In the genomic region with DNA sequence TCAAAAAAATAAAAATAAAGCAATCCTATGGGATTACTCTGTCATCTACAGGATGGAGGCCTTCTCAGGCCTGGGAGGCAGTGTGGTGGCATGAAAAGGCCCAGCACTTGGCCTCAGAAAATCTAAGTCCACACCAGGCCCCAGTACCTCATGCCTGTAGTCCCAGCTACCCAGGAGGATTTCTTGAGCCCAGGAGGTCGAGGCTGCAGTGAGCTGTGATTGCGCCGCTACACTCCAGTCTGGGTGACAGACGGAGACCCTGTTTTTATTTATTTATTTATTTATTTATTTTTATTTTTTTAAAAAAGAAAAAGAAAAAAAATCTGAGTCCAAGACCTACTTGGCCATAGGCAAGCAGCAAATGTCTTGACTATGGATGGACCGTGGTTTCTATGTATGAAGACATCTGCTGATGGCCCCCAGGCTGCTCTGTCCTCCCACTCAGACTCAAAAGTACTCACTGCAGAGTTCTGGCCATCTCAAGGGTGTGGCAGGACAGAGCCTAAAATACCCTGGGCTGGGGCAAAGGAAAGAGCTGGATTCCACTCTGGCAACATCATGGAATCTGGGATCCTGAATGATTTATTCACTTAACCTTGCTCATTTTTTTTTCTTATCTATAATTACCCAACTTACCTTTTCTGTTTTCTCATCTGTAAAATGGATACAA, we compare ENCODE assay signal across 10 cellular contexts.
"Had no signal": no experiment of that assay in that cellular context is flagged by ENCODE, and none has a peak within 500 bp of the region (broad histone marks: within the 10 kb centered on the region; RNA-seq: fewer than 3 reads in every experiment).

No MANE protein-coding gene starts in this region.

- DNase-seq: activated CD4-positive, alpha-beta T cell treated with anti-CD3 and anti-CD28 coated beads for 1 hour; activated effector memory CD4-positive, alpha-beta T cell treated with Interleukin-2 at 50 U/mL for 16 hours; NCI-H1417 treated with DMSO at 0.1 percent for 48 hours; SIG-M5 had no signal

- H3K4me1 Mint-ChIP-seq: activated naive CD4-positive, alpha-beta T cell treated with anti-CD3 and anti-CD28 coated beads, Interleukin-2, amount 50 U/mL, for 24 hours had no signal

- H3K4me3 Mint-ChIP-seq: activated B cell treated with CpG ODN at 0.5 μM for 24 hours; activated CD4-positive, alpha-beta T cell treated with anti-CD3 and anti-CD28 coated beads, Interleukin-2, amount 10 ng/mL, durations not matched to agents 24 days and 14 days; activated CD8-positive, alpha-beta memory T cell treated with anti-CD3 and anti-CD28 coated beads, Interleukin-2, amount 10 ng/mL, durations not matched to agents 7 days and 5 days; activated naive CD4-positive, alpha-beta T cell treated with anti-CD3 and anti-CD28 coated beads, Interleukin-2, amount 50 U/mL, for 24 hours; activated T-cell treated with anti-CD3 and anti-CD28 coated beads, Interleukin-2, amount 50 U/mL, for 24 hours; activated T-helper 1 cell treated with anti-CD3 and anti-CD28 coated beads, Interleukin-12 subunit alpha, Interleukin-12 subunit beta, Interleukin-2, Interleukin-4 antibody, amounts not matched to agents 30 ng/mL and 10 ng/mL and 1 ng/mL, durations not matched to agents 14 hours and 24 hours and 36 hours had no signal

- H3K27ac Mint-ChIP-seq: activated B cell treated with CpG ODN at 0.5 μM for 24 hours; activated CD4-positive, alpha-beta T cell treated with anti-CD3 and anti-CD28 coated beads, Interleukin-2, amount 10 ng/mL, durations not matched to agents 24 days and 14 days; activated CD8-positive, alpha-beta memory T cell treated with anti-CD3 and anti-CD28 coated beads, Interleukin-2, amount 10 ng/mL, durations not matched to agents 7 days and 5 days; activated naive CD4-positive, alpha-beta T cell treated with anti-CD3 and anti-CD28 coated beads, Interleukin-2, amount 50 U/mL, for 24 hours; activated T-cell treated with anti-CD3 and anti-CD28 coated beads, Interleukin-2, amount 50 U/mL, for 24 hours; activated T-helper 1 cell treated with anti-CD3 and anti-CD28 coated beads, Interleukin-12 subunit alpha, Interleukin-12 subunit beta, Interleukin-2, Interleukin-4 antibody, amounts not matched to agents 30 ng/mL and 10 ng/mL and 1 ng/mL, durations not matched to agents 14 hours and 24 hours and 36 hours had no signal

- H3K36me3 Mint-ChIP-seq: activated CD8-positive, alpha-beta memory T cell treated with anti-CD3 and anti-CD28 coated beads, Interleukin-2, amount 10 ng/mL, durations not matched to agents 7 days and 5 days; activated naive CD4-positive, alpha-beta T cell treated with anti-CD3 and anti-CD28 coated beads, Interleukin-2, amount 50 U/mL, for 24 hours had no signal

- H3K27me3 Mint-ChIP-seq: activated B cell treated with CpG ODN at 0.5 μM for 24 hours; activated CD4-positive, alpha-beta T cell treated with anti-CD3 and anti-CD28 coated beads, Interleukin-2, amount 10 ng/mL, durations not matched to agents 24 days and 14 days; activated CD8-positive, alpha-beta memory T cell treated with anti-CD3 and anti-CD28 coated beads, Interleukin-2, amount 10 ng/mL, durations not matched to agents 7 days and 5 days; activated naive CD4-positive, alpha-beta T cell treated with anti-CD3 and anti-CD28 coated beads, Interleukin-2, amount 50 U/mL, for 24 hours; activated T-cell treated with anti-CD3 and anti-CD28 coated beads, Interleukin-2, amount 50 U/mL, for 24 hours had no signal
